In genomic region chr15:31606942-31607497, GRCh38 we compare ENCODE assay signal across 31 cellular contexts.
DNase-seq lines count a peak whose midpoint lies in the region; ATAC-seq and TF ChIP-seq lines count a peak whose summit lies in the region.
"Had no signal": no experiment of that assay in that cellular context is flagged by ENCODE, and none has a peak within 500 bp of the region (broad histone marks: within the 10 kb centered on the region; RNA-seq: fewer than 3 reads in every experiment).

No MANE protein-coding gene starts in this region.

- no peak overlapping the region for H3K4me3 Mint-ChIP-seq in glutamatergic neuron (ENCODE audit: unreplicated experiment)
- H3K4me3 Mint-ChIP-seq: activated CD8-positive, alpha-beta T cell treated with anti-CD3 and anti-CD28 coated beads, Interleukin-2, amount 10 ng/mL, durations not matched to agents 7 days and 5 days; activated naive CD8-positive, alpha-beta T cell; CD4-positive, alpha-beta memory T cell; stimulated activated naive B cell treated with anti-CD40 and anti-IgM and Interleukin-4, amounts not matched to agents 10 μg/mL and 1 μg/mL and 100 μg/mL, for 72 hours; T-helper 1 cell treated with Interleukin-12 subunit alpha and Interleukin-12 subunit beta and Interleukin-4 antibody, amounts not matched to agents 30 μg/mL and 1 μg/mL, for 36 hours had no signal

- no peak for ATAC-seq in GM19452 (IDR thresholded peaks at IDR 0.05; ENCODE audit: unreplicated experiment)
- ATAC-seq: activated CD8-positive, alpha-beta T cell treated with anti-CD3 and anti-CD28 coated beads, Interleukin-2, amount 10 ng/mL, durations not matched to agents 7 days and 5 days; HCT116; stimulated activated naive B cell treated with anti-CD40 and anti-IgM and Interleukin-4, amounts not matched to agents 10 μg/mL and 1 μg/mL and 100 μg/mL, for 72 hours had no signal

- DNase-seq in AG04450 (ENCODE audit: low read depth, low spot score): no peak
- peak; percentile 16 for DNase-seq in HCEC 1CT
- peak; percentile 26 for DNase-seq in SK-MEL-5 (ENCODE audit: low read depth, low spot score)
- no peak for DNase-seq in glutamatergic neuron
- no peak for DNase-seq in NAMALWA (ENCODE audit: low spot score)
- no peak for DNase-seq in HuH-7.5 (ENCODE audit: low spot score)
- DNase-seq in D341Med (ENCODE audit: low spot score): no peak
- DNase-seq: activated CD4-positive, alpha-beta T cell treated with anti-CD3 and anti-CD28 coated beads for 1 hour; activated CD8-positive, alpha-beta T cell treated with anti-CD3 and anti-CD28 coated beads, Interleukin-2, amount 10 ng/mL, durations not matched to agents 7 days and 5 days; activated effector memory CD4-positive, alpha-beta T cell treated with Interleukin-2 at 50 U/mL for 16 hours; CD4-positive, alpha-beta memory T cell; dermis blood vessel endothelial cell; DMS153; esophagus squamous epithelium; GDM1; Karpas-422; left ventricle myocardium inferior; mesendoderm; NCI-H1048; NCI-H187; NCI-H526 treated with DMSO at 0.1 percent for 48 hours; sigmoid colon; stimulated activated CD4-positive, alpha-beta T cell treated with anti-CD3 and anti-CD28 coated beads, Interleukin-15, amount 100 ng/mL, for 24 hours; stimulated activated naive B cell treated with anti-CD40 and anti-IgM and Interleukin-4, amounts not matched to agents 10 μg/mL and 1 μg/mL and 100 μg/mL, for 72 hours had no signal

- no peaks in the 10 kb centered on the region; the same call in 1 of the 2 replicates for H3K9me3 ChIP-seq in AG04450 (ENCODE audit: control insufficient read depth, insufficient read depth, low read length)
- H3K9me3 ChIP-seq: esophagus squamous epithelium, sigmoid colon, SK-N-SH had no signal

- peaks cover 2% of the 10 kb centered on the region for H3K27me3 Mint-ChIP-seq in glutamatergic neuron (ENCODE audit: unreplicated experiment)
- H3K27me3 Mint-ChIP-seq: progenitor cell of endocrine pancreas had no signal

- H3K4me1 Mint-ChIP-seq in glutamatergic neuron (ENCODE audit: low read depth, unreplicated experiment): peaks cover 25% of the 10 kb centered on the region
- H3K4me1 Mint-ChIP-seq: CD4-positive, alpha-beta memory T cell; stimulated activated naive B cell treated with anti-CD40 and anti-IgM and Interleukin-4, amounts not matched to agents 10 μg/mL and 1 μg/mL and 100 μg/mL, for 72 hours had no signal

- CTCF ChIA-PET in AG04450 (lab: Charles Lee): interaction anchor here (1.0 kb wide), 1 partner anchor 371 kb away, joined by 4 read pairs; no protein-coding TSS in a partner anchor

- peaks cover 9% of the 10 kb centered on the region for H3K9me3 Mint-ChIP-seq in glutamatergic neuron (ENCODE audit: unreplicated experiment)
- H3K9me3 Mint-ChIP-seq: T-helper 1 cell treated with Interleukin-12 subunit alpha and Interleukin-12 subunit beta and Interleukin-4 antibody, amounts not matched to agents 30 μg/mL and 1 μg/mL, for 36 hours had no signal

- no peak overlapping the region for H3K4me3 ChIP-seq in AG04450 (ENCODE audit: low read depth, low read length)
- H3K4me3 ChIP-seq: esophagus squamous epithelium, left ventricle myocardium inferior, sigmoid colon, thoracic aorta had no signal

- peak overlapping the region; percentile 2 for H3K27ac Mint-ChIP-seq in glutamatergic neuron (ENCODE audit: unreplicated experiment)
- H3K27ac Mint-ChIP-seq: activated CD8-positive, alpha-beta T cell treated with anti-CD3 and anti-CD28 coated beads, Interleukin-2, amount 10 ng/mL, durations not matched to agents 7 days and 5 days; activated naive CD8-positive, alpha-beta T cell; CD4-positive, alpha-beta memory T cell; progenitor cell of endocrine pancreas; stimulated activated naive B cell treated with anti-CD40 and anti-IgM and Interleukin-4, amounts not matched to agents 10 μg/mL and 1 μg/mL and 100 μg/mL, for 72 hours; T-helper 1 cell treated with Interleukin-12 subunit alpha and Interleukin-12 subunit beta and Interleukin-4 antibody, amounts not matched to agents 30 μg/mL and 1 μg/mL, for 36 hours had no signal

- peak overlapping the region; percentile 68 for H3K27ac ChIP-seq in AG04450 (ENCODE audit: low read depth, low read length)
- H3K27ac ChIP-seq: esophagus squamous epithelium, left ventricle myocardium inferior, sigmoid colon, thoracic aorta had no signal

- TF ChIP-seq CTCF in AG04450 (IDR thresholded peaks at IDR 0.05; ENCODE audit: low read depth, low read length) (no peak), glutamatergic neuron (IDR thresholded peaks at IDR 0.05; ENCODE audit: partially characterized antibody, unreplicated experiment) (no peak)

- no peaks in the 10 kb centered on the region for H3K27me3 ChIP-seq in AG04450 (ENCODE audit: control insufficient read depth, insufficient read depth, low read length)
- H3K27me3 ChIP-seq: esophagus squamous epithelium, sigmoid colon had no signal

- peaks cover 4% of the 10 kb centered on the region for H3K36me3 Mint-ChIP-seq in glutamatergic neuron (ENCODE audit: unreplicated experiment)
- H3K36me3 Mint-ChIP-seq: activated naive CD8-positive, alpha-beta T cell; CD4-positive, alpha-beta memory T cell; stimulated activated naive B cell treated with anti-CD40 and anti-IgM and Interleukin-4, amounts not matched to agents 10 μg/mL and 1 μg/mL and 100 μg/mL, for 72 hours had no signal

- in situ Hi-C loops in SK-MEL-5 (cut with HindIII; ENCODE audit: low pct_unique_long_range_greater_than_20kb, low sequenced_read_pairs): no loop called here

- POLR2A ChIA-PET in AG04450 (lab: Yijun Ruan, JAX): interaction anchor here (0.7 to 2.3 kb wide), 3 partner anchors 16 to 1623 kb away, joined by 3 to 13 read pairs (median 4); partner anchors contain the start of gene KLF13

Comparison
In these comparisons a context has a peak if more than half of its experiments do, and no peak if none do; other contexts are left out.
1. DNase-seq: peak in HCEC 1CT (single experiment) and SK-MEL-5 (single experiment); none in AG04450 (single experiment), glutamatergic neuron (single experiment), NAMALWA (single experiment), HuH-7.5 (single experiment) and D341Med (single experiment).